Comparison of ENCODE assay signal across 20 cellular contexts in genomic region chr16:14109782-14110727, GRCh38. TPM values are rescaled to one million over a fixed set of nuclear protein-coding genes. Genes with fewer than 3 reads are reported as not detected.
A peak's percentile ranks its signal among the peaks of the same experiment; 100 is the strongest.
DNase-seq lines count a peak whose midpoint lies in the region; ATAC-seq, FAIRE-seq and TF ChIP-seq lines count a peak whose summit lies in the region.
"Had no signal": no experiment of that assay in that cellular context is flagged by ENCODE, and none has a peak within 500 bp of the region (broad histone marks: within the 10 kb centered on the region; RNA-seq: fewer than 3 reads in every experiment).

No MANE protein-coding gene starts in this region.

- H3K9me3 Mint-ChIP-seq in central memory CD8-positive, alpha-beta T cell: no peaks in the 10 kb centered on the region
- no peaks in the 10 kb centered on the region for H3K9me3 Mint-ChIP-seq in nephron progenitor cell

- intact Hi-C loops in HepG2 (cut with micrococcal nuclease; ENCODE audit: unreplicated experiment): no loop called here
- intact Hi-C loops in right lobe of liver (cut with DNase I): no loop called here
- intact Hi-C loops in mucosa of descending colon (cut with DNase I, micrococcal nuclease): no loop called here

- no peaks in the 10 kb centered on the region for H3K27me3 Mint-ChIP-seq in central memory CD8-positive, alpha-beta T cell
- H3K27me3 Mint-ChIP-seq in nephron progenitor cell (ENCODE audit: low read depth, poor library complexity): no peaks in the 10 kb centered on the region

- H3K36me3 ChIP-seq in HepG2 (replicated peaks in 1 of 2; ENCODE audit: control insufficient read depth in 1 of 2, insufficient read depth in 2 of 2, low read length in 2 of 2) (no peaks in the 10 kb centered on the region), right lobe of liver (no peaks in the 10 kb centered on the region), mucosa of descending colon (ENCODE audit: low read depth) (no peaks in the 10 kb centered on the region)
- H3K36me3 ChIP-seq: upper lobe of right lung had no signal

- no peaks in the 10 kb centered on the region for H3K9me3 ChIP-seq in HepG2 (ENCODE audit: low read length)
- H3K9me3 ChIP-seq in right lobe of liver: no peaks in the 10 kb centered on the region
- H3K9me3 ChIP-seq in mucosa of descending colon: no peaks in the 10 kb centered on the region
- H3K9me3 ChIP-seq: upper lobe of right lung had no signal

- no peak for TF ChIP-seq CTCF in HepG2 (CRISPR knock-in tag; IDR thresholded peaks at IDR 0.05)
- TF ChIP-seq CTCF in right lobe of liver (IDR thresholded peaks at IDR 0.05): no peak
- no peak for TF ChIP-seq CTCF in nephron progenitor cell (IDR thresholded peaks at IDR 0.05)
- TF ChIP-seq CTCF in mucosa of descending colon (IDR thresholded peaks at IDR 0.05): no peak

- no peak overlapping the region for H3K9ac ChIP-seq in HepG2 (ENCODE audit: insufficient read depth, low read depth, low read length)
- H3K9ac ChIP-seq: KMS-11 had no signal

- POLR2A ChIA-PET in HepG2 (lab: Yijun Ruan, JAX) (no interaction called here), HEK293T (lab: Yijun Ruan, JAX) (no interaction called here)

- H4K20me1 ChIP-seq in HepG2 (ENCODE audit: insufficient read depth, low read length): no peaks in the 10 kb centered on the region; the same call in 1 of the 2 replicates

- peak overlapping the region; percentile 70 for H3K27ac Mint-ChIP-seq in central memory CD8-positive, alpha-beta T cell (ENCODE audit: low read depth)
- peak overlapping the region; percentile 44 for H3K27ac Mint-ChIP-seq in nephron progenitor cell

- H3K4me3 ChIP-seq in HepG2 (replicated peaks in 1 of 3; ENCODE audit: insufficient read depth in 1 of 3, low read depth in 2 of 3, low read length in 3 of 3) (no peak overlapping the region), right lobe of liver (no peak overlapping the region), mucosa of descending colon (no peak overlapping the region)
- H3K4me3 ChIP-seq: lung, upper lobe of right lung had no signal

- peaks cover 24% of the 10 kb centered on the region for H3K79me2 ChIP-seq in HepG2 (ENCODE audit: insufficient read depth, low read length)

- FAIRE-seq in HepG2 (lab: Jason Lieb, UNC): no peak

- no peak overlapping the region for H2AFZ ChIP-seq in HepG2 (ENCODE audit: low read length)

- CTCF ChIA-PET in HepG2 (lab: Yijun Ruan, JAX; ENCODE audit: low intra/inter-chr PET ratio, low total read pairs) (no interaction called here), HEK293T (lab: Yijun Ruan, JAX) (interaction anchor here (1.2 kb wide), 1 partner anchor 9 kb away, joined by 3 read pairs; no protein-coding TSS in a partner anchor)

- no peak overlapping the region for H3K4me3 Mint-ChIP-seq in central memory CD8-positive, alpha-beta T cell
- H3K4me3 Mint-ChIP-seq in nephron progenitor cell: no peak overlapping the region

- peaks cover 40% of the 10 kb centered on the region for H3K4me1 Mint-ChIP-seq in central memory CD8-positive, alpha-beta T cell
- peaks cover 27% of the 10 kb centered on the region for H3K4me1 Mint-ChIP-seq in nephron progenitor cell

- TF ChIP-seq POLR2A in HepG2 (IDR thresholded peaks at IDR 0.05; ENCODE audit: insufficient read depth in 1 of 2, low read depth in 2 of 2, low read length in 2 of 2) (no peak), right lobe of liver (IDR thresholded peaks at IDR 0.05) (no peak)

- ATAC-seq in HepG2: no peak
- ATAC-seq in right lobe of liver: no peak
- ATAC-seq in central memory CD8-positive, alpha-beta T cell (replicated peaks; ENCODE audit: extremely low read depth, poor library complexity, severe bottlenecking): no peak
- ATAC-seq in mucosa of descending colon: no peak
- ATAC-seq: foreskin keratinocyte had no signal

- no peak for DNase-seq in HepG2 (ENCODE audit: low spot score)
- no peak for DNase-seq in right lobe of liver
- DNase-seq in central memory CD8-positive, alpha-beta T cell (ENCODE audit: low spot score in 2 of 2): no peak
- DNase-seq in nephron progenitor cell: no peak
- no peak for DNase-seq in MV-4-11 (lab: John Stamatoyannopoulos, UW)
- DNase-seq in NCI-H1417 (lab: John Stamatoyannopoulos, UW): no peak
- DNase-seq in HEK293T (ENCODE audit: extremely low spot score): no peak
- no peak for DNase-seq in mucosa of descending colon
- DNase-seq: activated CD4-positive, alpha-beta T cell treated with anti-CD3 and anti-CD28 coated beads for 4 hours; activated CD8-positive, alpha-beta memory T cell treated with anti-CD3 and anti-CD28 coated beads, Interleukin-2, amount 50 U/mL, for 48 hours; activated naive CD4-positive, alpha-beta T cell; Calu3; foreskin keratinocyte; GDM1; NCI-H1694; NCI-H446; T-helper 9 cell; upper lobe of right lung had no signal

- WGBS in HepG2 (ENCODE audit: low lambda C conversion rate): 95% methylated on average over 3 of the region's 3 CpGs
- WGBS in right lobe of liver (ENCODE audit: insufficient coverage, low coverage, low lambda C conversion rate, missing lambda C conversion rate): 93% methylated on average over 3 of the region's 3 CpGs

- no peak overlapping the region for H3K27ac ChIP-seq in HepG2 (ENCODE audit: extremely low read length, insufficient read depth, low read length)
- no peak overlapping the region for H3K27ac ChIP-seq in right lobe of liver
- H3K27ac ChIP-seq: foreskin keratinocyte, KMS-11, upper lobe of right lung had no signal

- H3K4me2 ChIP-seq in HepG2 (ENCODE audit: low read depth, low read length): no peak overlapping the region
- H3K4me2 ChIP-seq: KMS-11 had no signal

- no peaks in the 10 kb centered on the region for H3K36me3 Mint-ChIP-seq in central memory CD8-positive, alpha-beta T cell (ENCODE audit: insufficient read depth)
- H3K36me3 Mint-ChIP-seq in nephron progenitor cell (ENCODE audit: low read depth): no peaks in the 10 kb centered on the region

- in situ Hi-C loops in HepG2 (cut with HindIII; ENCODE audit: extremely low pct_ligation_motif_present, low pct_unique_long_range_greater_than_20kb): no loop called here

- peaks cover 70% of the 10 kb centered on the region for H3K4me1 ChIP-seq in HepG2 (ENCODE audit: insufficient read depth, low read length)
- peaks cover 0 to 49% (median 19%) of the 10 kb centered on the region in 4 donors for H3K4me1 ChIP-seq in right lobe of liver
- peaks cover 35% of the 10 kb centered on the region for H3K4me1 ChIP-seq in mucosa of descending colon (ENCODE audit: low read depth)

- H3K27me3 ChIP-seq in HepG2 (ENCODE audit: control insufficient read depth in 1 of 2, insufficient read depth in 2 of 2, low read length in 2 of 2) (no peaks in the 10 kb centered on the region), right lobe of liver (no peaks in the 10 kb centered on the region)
- H3K27me3 ChIP-seq: foreskin keratinocyte, upper lobe of right lung had no signal

- no TSS peak for BruUV-seq in HepG2 (replicated peaks; lab: Mats Ljungman, UMichigan)

- TF ChIP-seq EP300 in HepG2 (IDR thresholded peaks at IDR 0.05; ENCODE audit: low read depth in 2 of 2, low read length in 2 of 2) (no peak), HepG2 (CRISPR knock-in tag; IDR thresholded peaks at IDR 0.05; ENCODE audit: borderline replicate concordance) (no peak)

- no peak for TF ChIP-seq RAD21 in HepG2 (CRISPR knock-in tag; IDR thresholded peaks at IDR 0.05)

TF ChIP-seq in HepG2, 621 proteins besides CTCF, POLR2A, EP300 and RAD21 (continues in another document):
- TF ChIP-seq REXO4 (CRISPR knock-in tag; IDR thresholded peaks at IDR 0.05; ENCODE audit: borderline replicate concordance) (0 out of 2 replicates have a peak, but pooled peaks have one; percentile 24), ZKSCAN5 (CRISPR knock-in tag; IDR thresholded peaks at IDR 0.05) (no peak), FOXC1 (CRISPR knock-in tag; IDR thresholded peaks at IDR 0.05; ENCODE audit: borderline replicate concordance) (0 out of 2 replicates have a peak, but pooled peaks have one; percentile 26), ZNF496 (CRISPR knock-in tag; IDR thresholded peaks at IDR 0.05; ENCODE audit: insufficient replicate concordance) (no peak)

TF ChIP-seq in HEK293T, 16 proteins besides CTCF, POLR2A, EP300 and RAD21:
- no peak for TF ChIP-seq ARNT (IDR thresholded peaks at IDR 0.05)
- no peak for TF ChIP-seq ZNF384 (IDR thresholded peaks at IDR 0.05)
- no peak for TF ChIP-seq ELF4 (IDR thresholded peaks at IDR 0.05)
- TF ChIP-seq SUZ12 (IDR thresholded peaks at IDR 0.05): no peak
- TF ChIP-seq NFRKB (IDR thresholded peaks at IDR 0.05): no peak
- no peak for TF ChIP-seq FOXM1 (IDR thresholded peaks at IDR 0.05; ENCODE audit: borderline replicate concordance)
- no peak for TF ChIP-seq SP1 (IDR thresholded peaks at IDR 0.05)
- no peak for TF ChIP-seq BHLHE40 (IDR thresholded peaks at IDR 0.05; ENCODE audit: borderline replicate concordance)
- TF ChIP-seq HDGF (IDR thresholded peaks at IDR 0.05; ENCODE audit: borderline replicate concordance): no peak

RNA-seq across cellular contexts. Expression of gene MRTFB, which starts 38.9 kb away (rescaled TPM):
- total RNA-seq in HepG2 (2016; rRNA removed; fragmentation: Illumina TruSeq; extraction: Trizol) (11.4 and 17.3 TPM in 2 replicates), right lobe of liver (10 to 100 TPM; 15.7 to 23.9 (median 18.6) TPM), mucosa of descending colon (10 to 100 TPM; 40.0 to 49.9 (median 40.0) TPM)
- 4.2 and 4.8 TPM in 2 replicates for total RNA-seq in HepG2 (2016; cell fraction: cytosol; rRNA removed; fragmentation: Illumina TruSeq; extraction: Trizol; ENCODE audit: low read depth)
- 10.8 and 15.0 TPM in 2 replicates for total RNA-seq in HepG2 (2016; cell fraction: insoluble cytoplasmic fraction; rRNA removed; fragmentation: Illumina TruSeq; extraction: Trizol)
- 7.1 and 8.5 TPM in 2 replicates for total RNA-seq in HepG2 (2016; cell fraction: membrane; rRNA removed; fragmentation: Illumina TruSeq; extraction: Trizol)
- 40.5 and 44.5 TPM in 2 replicates for total RNA-seq in HepG2 (2016; cell fraction: nucleus; rRNA removed; fragmentation: Illumina TruSeq; extraction: Trizol)
- 13.1 and 14.0 TPM in 2 replicates for polyA plus RNA-seq in HepG2 (2011; rRNA removed)
- polyA plus RNA-seq in HepG2 (2011; cell fraction: cytosol; rRNA removed): 8.5 and 10.2 TPM in 2 replicates
- polyA plus RNA-seq in HepG2 (2011; cell fraction: nucleus; rRNA removed): 39.1 and 43.0 TPM in 2 replicates
- polyA plus RNA-seq in HepG2 (2012): 13.9 and 15.8 TPM in 2 replicates
- polyA plus RNA-seq in HepG2 (2016; cell fraction: cytosol; fragmentation: Illumina TruSeq; extraction: Trizol; ENCODE audit: low read depth): 1.2 and 1.9 TPM in 2 replicates
- polyA plus RNA-seq in HepG2 (2016; cell fraction: insoluble cytoplasmic fraction; fragmentation: Illumina TruSeq; extraction: Trizol; ENCODE audit: low read depth): 14.8 and 15.2 TPM in 2 replicates
- polyA plus RNA-seq in HepG2 (2016; cell fraction: membrane; fragmentation: Illumina TruSeq; extraction: Trizol; ENCODE audit: low read depth): 2.1 and 2.5 TPM in 2 replicates
- 23.7 and 31.6 TPM in 2 replicates for polyA plus RNA-seq in HepG2 (2016; cell fraction: nucleus; fragmentation: Illumina TruSeq; extraction: Trizol; ENCODE audit: insufficient read depth, low read depth)
- 34.7 and 53.1 TPM in 2 replicates for polyA minus RNA-seq in HepG2 (2011; rRNA and poly(A)+ RNA removed; ENCODE audit: low replicate concordance)
- 14.7 and 19.0 TPM in 2 replicates for polyA minus RNA-seq in HepG2 (2011; cell fraction: cytosol; rRNA and poly(A)+ RNA removed)
- 94.1 and 111 TPM in 2 replicates for polyA minus RNA-seq in HepG2 (2011; cell fraction: nucleus; rRNA and poly(A)+ RNA removed)
